Comparison of ENCODE assay signal across 23 cellular contexts in genomic region chr22:27654536-27655445, GRCh38.
DNase-seq lines count a peak whose midpoint lies in the region; ATAC-seq and TF ChIP-seq lines count a peak whose summit lies in the region.
"Had no signal": no experiment of that assay in that cellular context is flagged by ENCODE, and none has a peak within 500 bp of the region (broad histone marks: within the 10 kb centered on the region; RNA-seq: fewer than 3 reads in every experiment).

No MANE protein-coding gene starts in this region.

- H3K27me3 ChIP-seq in heart left ventricle (no peaks in the 10 kb centered on the region), body of pancreas (no peaks in the 10 kb centered on the region), mesendoderm (ENCODE audit: insufficient read depth, low read length, poor library complexity) (no peaks in the 10 kb centered on the region), esophagus squamous epithelium (peaks cover 0 to 3% (median 0%) of the 10 kb centered on the region in 4 donors)
- no peaks in the 10 kb centered on the region for H3K27me3 ChIP-seq in CD4-positive, alpha-beta memory T cell (ENCODE audit: insufficient read depth, low read length)
- H3K27me3 ChIP-seq: brain microvascular endothelial cell, tibial nerve had no signal

- H3K9me3 Mint-ChIP-seq in CD4-positive, alpha-beta memory T cell = peaks cover 0 to 30% (median 15%) of the 10 kb centered on the region in 8 donors

- TF ChIP-seq POLR2A in heart left ventricle (IDR thresholded peaks at IDR 0.05) (no peak), body of pancreas (IDR thresholded peaks at IDR 0.05) (no peak), esophagus squamous epithelium (IDR thresholded peaks at IDR 0.05) (no peak)

- H3K23ac ChIP-seq in mesendoderm (ENCODE audit: low read length) = no peak overlapping the region

- no peaks in the 10 kb centered on the region for H3K4me1 Mint-ChIP-seq in CD4-positive, alpha-beta memory T cell
- H3K4me1 Mint-ChIP-seq: activated naive CD8-positive, alpha-beta T cell treated with anti-CD3 and anti-CD28 coated beads for 36 hours; immature natural killer cell; natural killer cell; stimulated activated naive B cell treated with anti-CD40 and anti-IgM and Interleukin-4, amounts not matched to agents 10 μg/mL and 1 μg/mL and 100 μg/mL, for 72 hours had no signal

- H3K9ac ChIP-seq in mesendoderm (ENCODE audit: low read length) = no peak overlapping the region

- POLR2A ChIA-PET in CD4-positive, alpha-beta memory T cell (lab: Charles Lee; ENCODE audit: partially characterized antibody) = no interaction called here

- TF ChIP-seq CTCF in heart left ventricle (IDR thresholded peaks at IDR 0.05) (no peak), body of pancreas (IDR thresholded peaks at IDR 0.05) (no peak), esophagus squamous epithelium (IDR thresholded peaks at IDR 0.05) (no peak)

- H3K4me3 Mint-ChIP-seq in CD4-positive, alpha-beta memory T cell = no peak overlapping the region
- H3K4me3 Mint-ChIP-seq: activated naive CD8-positive, alpha-beta T cell treated with anti-CD3 and anti-CD28 coated beads for 36 hours; immature natural killer cell; natural killer cell; stimulated activated naive B cell treated with anti-CD40 and anti-IgM and Interleukin-4, amounts not matched to agents 10 μg/mL and 1 μg/mL and 100 μg/mL, for 72 hours had no signal

- H3K4ac ChIP-seq in mesendoderm (ENCODE audit: low read depth, low read length) = no peak overlapping the region

- DNase-seq in cardiac septum (ENCODE audit: low spot score) (peak; percentile 24), heart left ventricle (no peak), body of pancreas (peak; percentile 31 to 47 (median 44)), mesendoderm (peak; percentile 69), esophagus squamous epithelium (lab: John Stamatoyannopoulos, UW) (no peak), NCI-H128 (lab: John Stamatoyannopoulos, UW; ENCODE audit: unreplicated experiment) (no peak)
- DNase-seq in CD4-positive, alpha-beta memory T cell = no peak
- DNase-seq: activated CD4-positive, CD25-positive, alpha-beta regulatory T cell treated with anti-CD3 and anti-CD28 coated beads, Interleukin-2, amount 50 U/mL, for 72 hours; activated naive CD8-positive, alpha-beta T cell treated with anti-CD3 and anti-CD28 coated beads for 36 hours; brain microvascular endothelial cell; dermis blood vessel endothelial cell; DMS79; immature natural killer cell; MV-4-11; natural killer cell; NCI-H2029 treated with DMSO at 0.1 percent for 48 hours; NCI-H774; stimulated activated CD4-positive, alpha-beta T cell treated with anti-CD3 and anti-CD28 coated beads, Interleukin-15, amount 100 ng/mL, for 24 hours; stimulated activated naive B cell treated with anti-CD40 and anti-IgM and Interleukin-4, amounts not matched to agents 10 μg/mL and 1 μg/mL and 100 μg/mL, for 72 hours; T-helper 9 cell had no signal

- H4K8ac ChIP-seq in mesendoderm (ENCODE audit: low read depth, low read length) = no peak overlapping the region

- H2AK5ac ChIP-seq in mesendoderm (ENCODE audit: low read length) = no peak overlapping the region

- H3K4me3 ChIP-seq in heart left ventricle = no peak overlapping the region
- H3K4me3 ChIP-seq in body of pancreas = no peak overlapping the region
- no peak overlapping the region for H3K4me3 ChIP-seq in mesendoderm (ENCODE audit: low read length)
- no peak overlapping the region for H3K4me3 ChIP-seq in esophagus squamous epithelium
- no peak overlapping the region for H3K4me3 ChIP-seq in CD4-positive, alpha-beta memory T cell (ENCODE audit: low read length in 2 of 2)
- H3K4me3 ChIP-seq: SK-N-MC, tibial nerve had no signal

- WGBS in heart left ventricle, 4 donors = 44 to 54% (median 48%) methylated on average over 10 of the region's 10 CpGs
- WGBS in body of pancreas, 2 donors = 19 to 22% methylated on average over 10 of the region's 10 CpGs
- no CpG with 5 or more reads among the region's 10 CpGs for WGBS in mesendoderm (ENCODE audit: extremely low coverage, insufficient coverage, low lambda C conversion rate)
- WGBS in esophagus squamous epithelium, 2 donors = 29 to 32% methylated on average over 7 to 10 of the region's 10 CpGs

- H3K9me3 ChIP-seq in heart left ventricle = peaks cover 0 to 11% (median 4%) of the 10 kb centered on the region in 12 donors
- H3K9me3 ChIP-seq in body of pancreas = no peaks in the 10 kb centered on the region
- H3K9me3 ChIP-seq in esophagus squamous epithelium = peaks cover 0 to 10% (median 0%) of the 10 kb centered on the region in 3 donors
- no peaks in the 10 kb centered on the region for H3K9me3 ChIP-seq in CD4-positive, alpha-beta memory T cell (ENCODE audit: control insufficient read depth in 1 of 2, low read length in 2 of 2)

- no peak overlapping the region for H3K18ac ChIP-seq in mesendoderm (ENCODE audit: low read length)

- no peak overlapping the region for H3K27ac Mint-ChIP-seq in CD4-positive, alpha-beta memory T cell
- H3K27ac Mint-ChIP-seq: activated naive CD8-positive, alpha-beta T cell treated with anti-CD3 and anti-CD28 coated beads for 36 hours; immature natural killer cell; natural killer cell; stimulated activated naive B cell treated with anti-CD40 and anti-IgM and Interleukin-4, amounts not matched to agents 10 μg/mL and 1 μg/mL and 100 μg/mL, for 72 hours had no signal

- H2BK15ac ChIP-seq in mesendoderm (replicated peaks; ENCODE audit: low read depth) = no peak overlapping the region

- no peak overlapping the region for H2BK120ac ChIP-seq in mesendoderm (ENCODE audit: low read depth, low read length)

- intact Hi-C loops in cardiac septum (cut with DNase I) (loop anchor here (10.0 kb wide), 1 partner anchor 920 kb away; no protein-coding TSS in a partner anchor), heart left ventricle (cut with DNase I) (no loop called here), body of pancreas (cut with DNase I) (no loop called here), esophagus squamous epithelium (cut with DNase I) (no loop called here)
- intact Hi-C loops in CD4-positive, alpha-beta memory T cell (cut with micrococcal nuclease) = no loop called here

- no peak for ATAC-seq in heart left ventricle
- peak; percentile 68 for ATAC-seq in body of pancreas
- ATAC-seq in HG02763 (IDR thresholded peaks at IDR 0.05; ENCODE audit: unreplicated experiment) = no peak
- ATAC-seq: natural killer cell; stimulated activated naive B cell treated with anti-CD40 and anti-IgM and Interleukin-4, amounts not matched to agents 10 μg/mL and 1 μg/mL and 100 μg/mL, for 72 hours had no signal

- H3K27me3 Mint-ChIP-seq in CD4-positive, alpha-beta memory T cell = no peaks in the 10 kb centered on the region
- H3K27me3 Mint-ChIP-seq: stimulated activated naive B cell treated with anti-CD40 and anti-IgM and Interleukin-4, amounts not matched to agents 10 μg/mL and 1 μg/mL and 100 μg/mL, for 72 hours had no signal

- H3K4me1 ChIP-seq in heart left ventricle = peaks cover 0 to 26% (median 7%) of the 10 kb centered on the region in 12 donors
- H3K4me1 ChIP-seq in body of pancreas = peaks cover 12% of the 10 kb centered on the region
- H3K4me1 ChIP-seq in mesendoderm (ENCODE audit: control insufficient read depth, low read depth, low read length) = no peaks in the 10 kb centered on the region
- peaks cover 0 to 26% (median 0%) of the 10 kb centered on the region in 3 donors for H3K4me1 ChIP-seq in esophagus squamous epithelium
- H3K4me1 ChIP-seq in CD4-positive, alpha-beta memory T cell (ENCODE audit: insufficient read depth, low read length) = no peaks in the 10 kb centered on the region

- H2BK5ac ChIP-seq in mesendoderm (ENCODE audit: low read length) = no peak overlapping the region

- H3K79me1 ChIP-seq in mesendoderm (ENCODE audit: low read length) = no peaks in the 10 kb centered on the region

- no peaks in the 10 kb centered on the region for H3K36me3 ChIP-seq in heart left ventricle
- H3K36me3 ChIP-seq in body of pancreas (replicated peaks in 1 of 2; ENCODE audit: insufficient read depth in 1 of 2, low read depth in 2 of 2) = no peaks in the 10 kb centered on the region
- no peaks in the 10 kb centered on the region for H3K36me3 ChIP-seq in mesendoderm (ENCODE audit: control insufficient read depth, insufficient read depth, low read length)
- H3K36me3 ChIP-seq in esophagus squamous epithelium = no peaks in the 10 kb centered on the region
- no peaks in the 10 kb centered on the region for H3K36me3 ChIP-seq in CD4-positive, alpha-beta memory T cell (ENCODE audit: insufficient read depth, low read length)
- H3K36me3 ChIP-seq: brain microvascular endothelial cell, tibial nerve had no signal

- no peaks in the 10 kb centered on the region for H3K79me2 ChIP-seq in mesendoderm (ENCODE audit: control insufficient read depth, insufficient read depth, low read length)

- no peak overlapping the region for H3K56ac ChIP-seq in mesendoderm (ENCODE audit: low read length)

- no peak overlapping the region for H4K5ac ChIP-seq in mesendoderm (ENCODE audit: low read length)

- CTCF ChIA-PET in CD4-positive, alpha-beta memory T cell (lab: Charles Lee; ENCODE audit: partially characterized antibody) = no interaction called here

- H3K27ac ChIP-seq in heart left ventricle (no peak overlapping the region), body of pancreas (peak overlapping the region in 2 of 4 donors; percentile 19 to 27), mesendoderm (ENCODE audit: low read depth, low read length) (no peak overlapping the region), esophagus squamous epithelium (no peak overlapping the region)
- H3K27ac ChIP-seq in CD4-positive, alpha-beta memory T cell (ENCODE audit: low read depth, low read length) = no peak overlapping the region
- H3K27ac ChIP-seq: brain microvascular endothelial cell, SK-N-MC, tibial nerve had no signal

- no peak overlapping the region for H3K4me2 ChIP-seq in mesendoderm (ENCODE audit: low read length)

- H3K36me3 Mint-ChIP-seq in CD4-positive, alpha-beta memory T cell = no peaks in the 10 kb centered on the region
- H3K36me3 Mint-ChIP-seq: activated naive CD8-positive, alpha-beta T cell treated with anti-CD3 and anti-CD28 coated beads for 36 hours; immature natural killer cell; natural killer cell; stimulated activated naive B cell treated with anti-CD40 and anti-IgM and Interleukin-4, amounts not matched to agents 10 μg/mL and 1 μg/mL and 100 μg/mL, for 72 hours had no signal

Comparison
In these comparisons a context has a peak if more than half of its experiments do, and no peak if none do; other contexts are left out.
1. DNase-seq: peak in cardiac septum (single experiment), body of pancreas (4 of 4) and mesendoderm (single experiment); none in heart left ventricle (0 of 5), esophagus squamous epithelium (single experiment), NCI-H128 (single experiment) and CD4-positive, alpha-beta memory T cell (0 of 5).